15 cellular contexts compared by ENCODE assay signal in genomic region chr6:95230071-95230740, GRCh38.
"Had no signal": no experiment of that assay in that cellular context is flagged by ENCODE, and none has a peak within 500 bp of the region (broad histone marks: within the 10 kb centered on the region; RNA-seq: fewer than 3 reads in every experiment).

No MANE protein-coding gene starts in this region.

- H3K9me3 ChIP-seq: esophagus squamous epithelium, tibial nerve, uterus had no signal

- H3K36me3 ChIP-seq: esophagus squamous epithelium, tibial nerve, uterus had no signal

- H3K4me1 ChIP-seq: esophagus squamous epithelium, foreskin keratinocyte, tibial nerve, uterus had no signal

- H3K27me3 ChIP-seq: esophagus squamous epithelium, tibial nerve had no signal

- H3K4me3 ChIP-seq: esophagus squamous epithelium, tibial nerve, uterus had no signal

- ATAC-seq: activated T-helper 17 cell treated with anti-CD3 and anti-CD28 coated beads, Interleukin-2, amount 50 U/mL, for 72 hours; foreskin keratinocyte had no signal

- DNase-seq: activated CD4-positive, alpha-beta T cell treated with anti-CD3 and anti-CD28 coated beads for 1 hour; activated CD4-positive, alpha-beta T cell treated with anti-CD3 and anti-CD28 coated beads, Interleukin-2, amount 50 U/mL, for 4 hours; activated naive CD4-positive, alpha-beta T cell treated with Interleukin-2 at 50 U/mL for 16 hours; anterior cingulate cortex; effector CD8-positive, alpha-beta T cell; esophagus squamous epithelium; foreskin keratinocyte; nephron progenitor cell; occipital lobe; stimulated activated CD4-positive, alpha-beta T cell treated with anti-CD3 and anti-CD28 coated beads, Interleukin-4, amount 100 ng/mL, for 24 hours; stimulated activated naive CD4-positive, alpha-beta T cell; substantia nigra; uterus had no signal

- H3K27ac ChIP-seq: esophagus squamous epithelium, foreskin keratinocyte, tibial nerve, uterus had no signal
